Comparison of ENCODE assay signal across 8 cellular contexts in the genomic region with DNA sequence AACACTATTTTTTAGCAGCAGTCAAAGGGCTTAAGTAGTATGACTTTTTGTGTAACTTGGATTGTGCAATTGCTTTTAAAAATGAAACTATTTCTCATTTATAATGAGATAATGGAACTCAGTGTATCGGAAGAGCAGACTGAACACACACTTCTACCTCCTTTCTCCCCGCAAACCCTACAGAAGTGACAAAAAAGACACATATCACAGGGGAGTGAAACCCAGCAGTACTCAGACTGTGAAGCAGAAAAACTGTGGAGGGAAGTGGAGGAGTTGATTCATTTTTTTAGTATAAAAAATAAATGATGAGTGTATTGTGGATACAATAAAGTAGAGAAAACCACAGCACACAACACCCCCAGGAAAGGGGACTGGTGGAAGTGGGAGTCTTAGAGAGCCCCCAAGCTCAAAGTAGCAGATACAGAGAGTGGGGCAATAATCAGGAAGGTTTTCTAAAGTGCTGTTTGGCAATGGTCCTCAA. TPM values are rescaled to one million over a fixed set of nuclear protein-coding genes. Genes with fewer than 3 reads are reported as not detected.
DNase-seq lines count a peak whose midpoint lies in the region; ATAC-seq, FAIRE-seq and TF ChIP-seq lines count a peak whose summit lies in the region.
"Had no signal": no experiment of that assay in that cellular context is flagged by ENCODE, and none has a peak within 500 bp of the region (broad histone marks: within the 10 kb centered on the region; RNA-seq: fewer than 3 reads in every experiment).

No MANE protein-coding gene starts in this region.

- no peak overlapping the region for H2AFZ ChIP-seq in smooth muscle cell (ENCODE audit: low read depth)

- H3K4me2 ChIP-seq in smooth muscle cell, result no peak overlapping the region
- H3K4me2 ChIP-seq: KMS-11 had no signal

- no peaks in the 10 kb centered on the region for H3K9me3 ChIP-seq in kidney (ENCODE audit: control insufficient read depth in 1 of 2, low read length in 2 of 2)
- H3K9me3 ChIP-seq in smooth muscle cell (replicated peaks; ENCODE audit: low read depth), result no peaks in the 10 kb centered on the region

- H3K27ac ChIP-seq in kidney (ENCODE audit: low read depth in 2 of 2, low read length in 2 of 2) (peak overlapping the region in 1 of 2 donors; percentile 50), smooth muscle cell (ENCODE audit: low read depth) (no peak overlapping the region)
- H3K27ac ChIP-seq: KMS-11 had no signal

- intact Hi-C loops in kidney (cut with DNase I), result no loop called here

- H3K36me3 ChIP-seq in kidney (ENCODE audit: control insufficient read depth in 1 of 2, insufficient read depth in 2 of 2, low read length in 2 of 2), result no peaks in the 10 kb centered on the region
- H3K36me3 ChIP-seq in smooth muscle cell (ENCODE audit: low read depth), result no peaks in the 10 kb centered on the region

- no peak overlapping the region for H3K4me3 ChIP-seq in fibroblast of mammary gland (ENCODE audit: control insufficient read depth, low read depth, low read length)
- H3K4me3 ChIP-seq in kidney (ENCODE audit: low read length in 2 of 2), result peak overlapping the region in 1 of 2 donors; percentile 3
- H3K4me3 ChIP-seq in smooth muscle cell, result no peak overlapping the region

- no peak for TF ChIP-seq CTCF in fibroblast of mammary gland (conservative IDR thresholded peaks at IDR 0.05; ENCODE audit: control insufficient read depth, insufficient read depth, low read depth, low read length)
- TF ChIP-seq CTCF in kidney (IDR thresholded peaks at IDR 0.05; ENCODE audit: borderline replicate concordance, extremely low read depth, insufficient read depth), result no peak
- no peak for TF ChIP-seq CTCF in smooth muscle cell (IDR thresholded peaks at IDR 0.05; ENCODE audit: borderline replicate concordance, insufficient read depth, poor library complexity, severe bottlenecking)

- peak; percentile 55 for DNase-seq in MV-4-11 (lab: John Stamatoyannopoulos, UW)
- peak; percentile 45 for DNase-seq in fibroblast of mammary gland (ENCODE audit: low read depth)
- peak; percentile 28 for DNase-seq in stimulated activated naive CD4-positive, alpha-beta T cell treated with Interleukin-2 at 50 U/mL for 16 hours (lab: John Stamatoyannopoulos, UW)
- DNase-seq in kidney, result no peak
- no peak for DNase-seq in T-helper 9 cell
- no peak for DNase-seq in smooth muscle cell (lab: John Stamatoyannopoulos, UW; ENCODE audit: unreplicated experiment)

- H3K79me2 ChIP-seq in smooth muscle cell (ENCODE audit: low read depth), result no peaks in the 10 kb centered on the region

- H4K20me1 ChIP-seq in smooth muscle cell (ENCODE audit: low read depth), result no peaks in the 10 kb centered on the region

- no peak for FAIRE-seq in kidney (lab: Jason Lieb, UNC)

- ATAC-seq in GM21447 (IDR thresholded peaks at IDR 0.05; ENCODE audit: unreplicated experiment), result peak; percentile 42

- H3K9ac ChIP-seq in kidney (ENCODE audit: low read length in 2 of 2) (no peak overlapping the region), smooth muscle cell (ENCODE audit: low read depth) (no peak overlapping the region)
- H3K9ac ChIP-seq: KMS-11 had no signal

- WGBS in smooth muscle cell (ENCODE audit: low lambda C conversion rate), result 92% methylated on average over 2 of the region's 2 CpGs

- H3K4me1 ChIP-seq in kidney (ENCODE audit: control insufficient read depth in 1 of 2, insufficient read depth in 1 of 2, low read depth in 1 of 2, low read length in 2 of 2) (peaks cover 16 to 29% of the 10 kb centered on the region in 2 donors), smooth muscle cell (ENCODE audit: low read depth) (peaks cover 4% of the 10 kb centered on the region)

- no peaks in the 10 kb centered on the region for H3F3A ChIP-seq in smooth muscle cell (ENCODE audit: low read depth)

- no peaks in the 10 kb centered on the region for H3K27me3 ChIP-seq in smooth muscle cell (ENCODE audit: low read depth)

RNA-seq across cellular contexts. Expression of gene LPAR6, which starts 9.7 kb away (rescaled TPM):
- total RNA-seq in kidney, result 45.1 TPM
- polyA plus RNA-seq in kidney (ENCODE audit: insufficient read depth, low read depth, low replicate concordance), result 29.3 TPM
- total RNA-seq in smooth muscle cell, result 14.2 and 14.8 TPM in 2 replicates
- 3.1 and 5.4 TPM in 2 replicates for polyA plus RNA-seq in smooth muscle cell

Comparison
In these comparisons a context has a peak if more than half of its experiments do, and no peak if none do; other contexts are left out.
1. DNase-seq: peak in MV-4-11 (single experiment), fibroblast of mammary gland (single experiment) and stimulated activated naive CD4-positive, alpha-beta T cell treated with Interleukin-2 at 50 U/mL for 16 hours (single experiment); none in kidney (single experiment), T-helper 9 cell (single experiment) and smooth muscle cell (single experiment).